16 cellular contexts compared by ENCODE assay signal in genomic region chr17:55343900-55344513, GRCh38.
DNase-seq lines count a peak whose midpoint lies in the region; ATAC-seq and TF ChIP-seq lines count a peak whose summit lies in the region.
"Had no signal": no experiment of that assay in that cellular context is flagged by ENCODE, and none has a peak within 500 bp of the region (broad histone marks: within the 10 kb centered on the region; RNA-seq: fewer than 3 reads in every experiment).

No MANE protein-coding gene starts in this region.

- no peaks in the 10 kb centered on the region for H3K4me1 ChIP-seq in body of pancreas

- H3K36me3 Mint-ChIP-seq in activated T-cell treated with anti-CD3 and anti-CD28 coated beads, Interleukin-2, amount 50 U/mL, for 72 hours (ENCODE audit: insufficient read depth in 2 of 2) = peaks cover 17 to 18% of the 10 kb centered on the region in 2 donors
- H3K36me3 Mint-ChIP-seq in T-cell (no peaks in the 10 kb centered on the region), type B pancreatic cell (no peaks in the 10 kb centered on the region)
- H3K36me3 Mint-ChIP-seq in activated T-helper 2 cell treated with anti-CD3 and anti-CD28 coated beads, Interferon-gamma antibody, Interleukin-2, Interleukin-4, amounts not matched to agents 10 μg/mL and 5 μg/mL and 100 μg/mL, durations not matched to agents 14 hours and 24 hours and 36 hours (ENCODE audit: low read depth) = peaks cover 20% of the 10 kb centered on the region
- H3K36me3 Mint-ChIP-seq in stimulated activated effector memory CD8-positive, alpha-beta T cell treated with anti-CD3 and anti-CD28 coated beads, Interleukin-12 subunit alpha, Interleukin-12 subunit beta, amount 100 ng/mL, for 72 hours = no peaks in the 10 kb centered on the region

- H3K27me3 Mint-ChIP-seq in activated T-cell treated with anti-CD3 and anti-CD28 coated beads, Interleukin-2, amount 50 U/mL, for 72 hours (ENCODE audit: low read depth) = peaks cover 49% of the 10 kb centered on the region
- H3K27me3 Mint-ChIP-seq in T-cell (peaks cover 3 to 15% of the 10 kb centered on the region in 2 donors), type B pancreatic cell (peaks cover 3% of the 10 kb centered on the region)
- H3K27me3 Mint-ChIP-seq in activated T-helper 2 cell treated with anti-CD3 and anti-CD28 coated beads, Interferon-gamma antibody, Interleukin-2, Interleukin-4, amounts not matched to agents 10 μg/mL and 5 μg/mL and 100 μg/mL, durations not matched to agents 14 hours and 24 hours and 36 hours (ENCODE audit: low read depth) = peaks cover 9% of the 10 kb centered on the region

- peak; percentile 32 to 41 for ATAC-seq in activated T-cell treated with anti-CD3 and anti-CD28 coated beads, Interleukin-2, amount 50 U/mL, for 72 hours (replicated peaks in 1 of 2)
- ATAC-seq in T-cell (replicated peaks in 1 of 4) (peak in 2 of 4 experiments; percentile 6 to 36), HG03039 (IDR thresholded peaks at IDR 0.05; ENCODE audit: unreplicated experiment) (no peak), body of pancreas (no peak)
- ATAC-seq in stimulated activated effector memory CD8-positive, alpha-beta T cell treated with anti-CD3 and anti-CD28 coated beads, Interleukin-12 subunit alpha, Interleukin-12 subunit beta, amount 100 ng/mL, for 72 hours = no peak

- TF ChIP-seq CTCF in type B pancreatic cell (conservative IDR thresholded peaks at IDR 0.05) (no peak), body of pancreas (IDR thresholded peaks at IDR 0.05) (no peak)

- no peak for TF ChIP-seq POLR2A in body of pancreas (IDR thresholded peaks at IDR 0.05)

- peaks cover 80% of the 10 kb centered on the region for H3K4me1 Mint-ChIP-seq in activated T-cell treated with anti-CD3 and anti-CD28 coated beads, Interleukin-2, amount 50 U/mL, for 72 hours (ENCODE audit: low read depth)
- H3K4me1 Mint-ChIP-seq in T-cell = peaks cover 33 to 75% (median 35%) of the 10 kb centered on the region in 3 donors
- peaks cover 78% of the 10 kb centered on the region for H3K4me1 Mint-ChIP-seq in activated T-helper 2 cell treated with anti-CD3 and anti-CD28 coated beads, Interferon-gamma antibody, Interleukin-2, Interleukin-4, amounts not matched to agents 10 μg/mL and 5 μg/mL and 100 μg/mL, durations not matched to agents 14 hours and 24 hours and 36 hours (ENCODE audit: low read depth)
- peaks cover 61% of the 10 kb centered on the region for H3K4me1 Mint-ChIP-seq in stimulated activated effector memory CD8-positive, alpha-beta T cell treated with anti-CD3 and anti-CD28 coated beads, Interleukin-12 subunit alpha, Interleukin-12 subunit beta, amount 100 ng/mL, for 72 hours
- H3K4me1 Mint-ChIP-seq in type B pancreatic cell (ENCODE audit: unreplicated experiment) = peaks cover 10% of the 10 kb centered on the region

- no peaks in the 10 kb centered on the region for H3K9me3 ChIP-seq in body of pancreas
- H3K9me3 ChIP-seq: BE2C, MG63 had no signal

- H3K9me3 Mint-ChIP-seq in activated T-cell treated with anti-CD3 and anti-CD28 coated beads, Interleukin-2, amount 50 U/mL, for 72 hours = peaks cover 6 to 14% of the 10 kb centered on the region in 2 donors
- H3K9me3 Mint-ChIP-seq in T-cell (peaks cover 0 to 5% (median 5%) of the 10 kb centered on the region in 3 donors), type B pancreatic cell (no peaks in the 10 kb centered on the region)
- H3K9me3 Mint-ChIP-seq in activated T-helper 2 cell treated with anti-CD3 and anti-CD28 coated beads, Interferon-gamma antibody, Interleukin-2, Interleukin-4, amounts not matched to agents 10 μg/mL and 5 μg/mL and 100 μg/mL, durations not matched to agents 14 hours and 24 hours and 36 hours = peaks cover 15% of the 10 kb centered on the region
- peaks cover 5% of the 10 kb centered on the region for H3K9me3 Mint-ChIP-seq in stimulated activated effector memory CD8-positive, alpha-beta T cell treated with anti-CD3 and anti-CD28 coated beads, Interleukin-12 subunit alpha, Interleukin-12 subunit beta, amount 100 ng/mL, for 72 hours
- H3K9me3 Mint-ChIP-seq: HFFc6 had no signal

- H3K4me3 Mint-ChIP-seq in activated T-cell treated with anti-CD3 and anti-CD28 coated beads, Interleukin-2, amount 50 U/mL, for 72 hours = peak overlapping the region; percentile 20 to 52
- H3K4me3 Mint-ChIP-seq in T-cell (no peak overlapping the region), type B pancreatic cell (no peak overlapping the region)
- H3K4me3 Mint-ChIP-seq in activated T-helper 2 cell treated with anti-CD3 and anti-CD28 coated beads, Interferon-gamma antibody, Interleukin-2, Interleukin-4, amounts not matched to agents 10 μg/mL and 5 μg/mL and 100 μg/mL, durations not matched to agents 14 hours and 24 hours and 36 hours (ENCODE audit: low read depth) = no peak overlapping the region
- H3K4me3 Mint-ChIP-seq in stimulated activated effector memory CD8-positive, alpha-beta T cell treated with anti-CD3 and anti-CD28 coated beads, Interleukin-12 subunit alpha, Interleukin-12 subunit beta, amount 100 ng/mL, for 72 hours = peak overlapping the region; percentile 36
- H3K4me3 Mint-ChIP-seq: HFFc6 had no signal

- POLR2A ChIA-PET in T-cell (lab: Charles Lee) = no interaction called here

- no peaks in the 10 kb centered on the region for H3K27me3 ChIP-seq in body of pancreas
- H3K27me3 ChIP-seq: BE2C, MG63 had no signal

- no peaks in the 10 kb centered on the region for H3K36me3 ChIP-seq in body of pancreas (replicated peaks in 1 of 2; ENCODE audit: insufficient read depth in 1 of 2, low read depth in 2 of 2)
- H3K36me3 ChIP-seq: BE2C, MG63 had no signal

- CTCF ChIA-PET in T-cell (lab: Charles Lee) = interaction anchor here in 1 of 2 donors (1.4 kb wide), 1 partner anchor 351 kb away, joined by 6 read pairs; no protein-coding TSS in a partner anchor

- DNase-seq in activated T-cell treated with anti-CD3 and anti-CD28 coated beads, Interleukin-2, amount 50 U/mL, for 72 hours = no peak
- DNase-seq in activated T-cell treated with anti-CD3 and anti-CD28 coated beads for 4 hours (no peak), T-cell (no peak), type B pancreatic cell (ENCODE audit: extremely low spot score, unreplicated experiment) (no peak), body of pancreas (no peak)
- no peak for DNase-seq in activated T-helper 2 cell treated with anti-CD3 and anti-CD28 coated beads, Interferon-gamma antibody, Interleukin-2, Interleukin-4, amounts not matched to agents 10 μg/mL and 5 μg/mL and 100 μg/mL, durations not matched to agents 14 hours and 24 hours and 36 hours (ENCODE audit: low spot score)
- no peak for DNase-seq in stimulated activated effector memory CD8-positive, alpha-beta T cell treated with anti-CD3 and anti-CD28 coated beads, Interleukin-12 subunit alpha, Interleukin-12 subunit beta, amount 100 ng/mL, for 72 hours (ENCODE audit: low spot score in 2 of 2)
- DNase-seq: BE2C, DMS 273 treated with DMSO at 0.1 percent for 48 hours, HFFc6, MG63, NCI-H1105, NCI-H1694 treated with DMSO at 0.1 percent for 48 hours, NCI-H69, PC-9 had no signal

- no peak overlapping the region for H3K27ac ChIP-seq in body of pancreas
- H3K27ac ChIP-seq: PC-9 had no signal

- no peak overlapping the region for H3K4me3 ChIP-seq in body of pancreas
- H3K4me3 ChIP-seq: MG63, PC-9 had no signal

- no peak overlapping the region for H3K27ac Mint-ChIP-seq in activated T-cell treated with anti-CD3 and anti-CD28 coated beads, Interleukin-2, amount 50 U/mL, for 72 hours
- H3K27ac Mint-ChIP-seq in T-cell (peak overlapping the region; percentile 77 to 87), type B pancreatic cell (no peak overlapping the region)
- H3K27ac Mint-ChIP-seq in activated T-helper 2 cell treated with anti-CD3 and anti-CD28 coated beads, Interferon-gamma antibody, Interleukin-2, Interleukin-4, amounts not matched to agents 10 μg/mL and 5 μg/mL and 100 μg/mL, durations not matched to agents 14 hours and 24 hours and 36 hours = peak overlapping the region; percentile 74
- peak overlapping the region; percentile 76 for H3K27ac Mint-ChIP-seq in stimulated activated effector memory CD8-positive, alpha-beta T cell treated with anti-CD3 and anti-CD28 coated beads, Interleukin-12 subunit alpha, Interleukin-12 subunit beta, amount 100 ng/mL, for 72 hours
- H3K27ac Mint-ChIP-seq: HFFc6 had no signal

- 67 to 80% methylated on average over 4 of the region's 4 CpGs for WGBS in body of pancreas, 2 donors

- intact Hi-C loops in activated T-helper 2 cell treated with anti-CD3 and anti-CD28 coated beads, Interferon-gamma antibody, Interleukin-2, Interleukin-4, amounts not matched to agents 10 μg/mL and 5 μg/mL and 100 μg/mL, durations not matched to agents 14 hours and 24 hours and 36 hours (cut with micrococcal nuclease) = loop anchor here (1.0 to 2.0 kb wide), 2 partner anchors 30 to 79 kb away; partner anchors contain the start of gene HLF
- intact Hi-C loops in body of pancreas (cut with DNase I) = loop anchor here (10.0 kb wide), 1 partner anchor 349 kb away; no protein-coding TSS in a partner anchor

Comparison
In these comparisons a context has a peak if more than half of its experiments do, and no peak if none do; other contexts are left out.
1. ATAC-seq: peak in activated T-cell treated with anti-CD3 and anti-CD28 coated beads, Interleukin-2, amount 50 U/mL, for 72 hours (2 of 2); none in stimulated activated effector memory CD8-positive, alpha-beta T cell treated with anti-CD3 and anti-CD28 coated beads, Interleukin-12 subunit alpha, Interleukin-12 subunit beta, amount 100 ng/mL, for 72 hours (single experiment), HG03039 (single experiment) and body of pancreas (single experiment).
2. H3K27ac Mint-ChIP-seq: peak in T-cell (2 of 2), activated T-helper 2 cell treated with anti-CD3 and anti-CD28 coated beads, Interferon-gamma antibody, Interleukin-2, Interleukin-4, amounts not matched to agents 10 μg/mL and 5 μg/mL and 100 μg/mL, durations not matched to agents 14 hours and 24 hours and 36 hours (single experiment) and stimulated activated effector memory CD8-positive, alpha-beta T cell treated with anti-CD3 and anti-CD28 coated beads, Interleukin-12 subunit alpha, Interleukin-12 subunit beta, amount 100 ng/mL, for 72 hours (single experiment); none in activated T-cell treated with anti-CD3 and anti-CD28 coated beads, Interleukin-2, amount 50 U/mL, for 72 hours (single experiment) and type B pancreatic cell (single experiment).
3. H3K4me3 Mint-ChIP-seq: peak in activated T-cell treated with anti-CD3 and anti-CD28 coated beads, Interleukin-2, amount 50 U/mL, for 72 hours (2 of 2) and stimulated activated effector memory CD8-positive, alpha-beta T cell treated with anti-CD3 and anti-CD28 coated beads, Interleukin-12 subunit alpha, Interleukin-12 subunit beta, amount 100 ng/mL, for 72 hours (single experiment); none in T-cell (0 of 3), activated T-helper 2 cell treated with anti-CD3 and anti-CD28 coated beads, Interferon-gamma antibody, Interleukin-2, Interleukin-4, amounts not matched to agents 10 μg/mL and 5 μg/mL and 100 μg/mL, durations not matched to agents 14 hours and 24 hours and 36 hours (single experiment) and type B pancreatic cell (single experiment).